In genomic region chr9:136545065-136545965, GRCh38 we compare ENCODE assay signal across 2 cellular contexts.
A peak's percentile ranks its signal among the peaks of the same experiment; 100 is the strongest.
TF ChIP-seq lines count a peak whose summit lies in the region.

No MANE protein-coding gene starts in this region.

TF ChIP-seq in GM12878, 131 proteins besides CTCF, POLR2A, EP300 and RAD21 (continues in another document):
- TF ChIP-seq ZBTB11 (CRISPR knock-in tag; IDR thresholded peaks at IDR 0.05) (no peak), TCF7 (IDR thresholded peaks at IDR 0.05; ENCODE audit: borderline replicate concordance) (no peak), RB1 (IDR thresholded peaks at IDR 0.05; ENCODE audit: borderline replicate concordance) (no peak; the same call in 1 of the 2 replicates), CHD2 (IDR thresholded peaks at IDR 0.05; ENCODE audit: borderline replicate concordance, low read depth, low read length) (no peak), ELK1 (IDR thresholded peaks at IDR 0.05; ENCODE audit: low read depth, low read length) (no peak), YY1 (IDR thresholded peaks at IDR 0.05; ENCODE audit: low read depth, low read length) (peak; percentile 28; the same call in 1 of the 2 replicates), MYB (IDR thresholded peaks at IDR 0.05; ENCODE audit: borderline replicate concordance, low read depth, low read length) (no peak), RUNX3 (IDR thresholded peaks at IDR 0.05; ENCODE audit: low read length) (peak; percentile 87), BACH1 (IDR thresholded peaks at IDR 0.05; ENCODE audit: borderline replicate concordance) (peak; percentile 94; the same call in 1 of the 2 replicates), STAT3 (IDR thresholded peaks at IDR 0.05; ENCODE audit: low read depth, low read length) (no peak), CHD1 (IDR thresholded peaks at IDR 0.05; ENCODE audit: low read depth, low read length) (no peak), CEBPB (IDR thresholded peaks at IDR 0.05; ENCODE audit: borderline replicate concordance in 1 of 2, low read depth in 2 of 2, low read length in 2 of 2) (no peak), PAX8 (IDR thresholded peaks at IDR 0.05) (no peak), ESRRA (IDR thresholded peaks at IDR 0.05; ENCODE audit: low read length) (no peak), CBFB (IDR thresholded peaks at IDR 0.05; ENCODE audit: low read depth) (0 out of 2 replicates have a peak, but pooled peaks have one; percentile 17), TBL1XR1 (IDR thresholded peaks at IDR 0.05; ENCODE audit: low read depth, low read length) (peak; percentile 21; the same call in 1 of the 2 replicates), MTA3 (IDR thresholded peaks at IDR 0.05; ENCODE audit: borderline replicate concordance, low read length) (no peak), SRF (IDR thresholded peaks at IDR 0.05; ENCODE audit: low read depth in 2 of 2, low read length in 2 of 2) (no peak), ZBED1 (IDR thresholded peaks at IDR 0.05; ENCODE audit: borderline replicate concordance) (no peak), ASH2L (IDR thresholded peaks at IDR 0.05; ENCODE audit: borderline replicate concordance, low read depth) (no peak)
- TF ChIP-seq, protein P1, sequence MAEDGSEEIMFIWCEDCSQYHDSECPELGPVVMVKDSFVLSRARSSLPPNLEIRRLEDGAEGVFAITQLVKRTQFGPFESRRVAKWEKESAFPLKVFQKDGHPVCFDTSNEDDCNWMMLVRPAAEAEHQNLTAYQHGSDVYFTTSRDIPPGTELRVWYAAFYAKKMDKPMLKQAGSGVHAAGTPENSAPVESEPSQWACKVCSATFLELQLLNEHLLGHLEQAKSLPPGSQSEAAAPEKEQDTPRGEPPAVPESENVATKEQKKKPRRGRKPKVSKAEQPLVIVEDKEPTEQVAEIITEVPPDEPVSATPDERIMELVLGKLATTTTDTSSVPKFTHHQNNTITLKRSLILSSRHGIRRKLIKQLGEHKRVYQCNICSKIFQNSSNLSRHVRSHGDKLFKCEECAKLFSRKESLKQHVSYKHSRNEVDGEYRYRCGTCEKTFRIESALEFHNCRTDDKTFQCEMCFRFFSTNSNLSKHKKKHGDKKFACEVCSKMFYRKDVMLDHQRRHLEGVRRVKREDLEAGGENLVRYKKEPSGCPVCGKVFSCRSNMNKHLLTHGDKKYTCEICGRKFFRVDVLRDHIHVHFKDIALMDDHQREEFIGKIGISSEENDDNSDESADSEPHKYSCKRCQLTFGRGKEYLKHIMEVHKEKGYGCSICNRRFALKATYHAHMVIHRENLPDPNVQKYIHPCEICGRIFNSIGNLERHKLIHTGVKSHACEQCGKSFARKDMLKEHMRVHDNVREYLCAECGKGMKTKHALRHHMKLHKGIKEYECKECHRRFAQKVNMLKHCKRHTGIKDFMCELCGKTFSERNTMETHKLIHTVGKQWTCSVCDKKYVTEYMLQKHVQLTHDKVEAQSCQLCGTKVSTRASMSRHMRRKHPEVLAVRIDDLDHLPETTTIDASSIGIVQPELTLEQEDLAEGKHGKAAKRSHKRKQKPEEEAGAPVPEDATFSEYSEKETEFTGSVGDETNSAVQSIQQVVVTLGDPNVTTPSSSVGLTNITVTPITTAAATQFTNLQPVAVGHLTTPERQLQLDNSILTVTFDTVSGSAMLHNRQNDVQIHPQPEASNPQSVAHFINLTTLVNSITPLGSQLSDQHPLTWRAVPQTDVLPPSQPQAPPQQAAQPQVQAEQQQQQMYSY (CRISPR knock-in tag; IDR thresholded peaks at IDR 0.05), result no peak
- TF ChIP-seq, protein P2, sequence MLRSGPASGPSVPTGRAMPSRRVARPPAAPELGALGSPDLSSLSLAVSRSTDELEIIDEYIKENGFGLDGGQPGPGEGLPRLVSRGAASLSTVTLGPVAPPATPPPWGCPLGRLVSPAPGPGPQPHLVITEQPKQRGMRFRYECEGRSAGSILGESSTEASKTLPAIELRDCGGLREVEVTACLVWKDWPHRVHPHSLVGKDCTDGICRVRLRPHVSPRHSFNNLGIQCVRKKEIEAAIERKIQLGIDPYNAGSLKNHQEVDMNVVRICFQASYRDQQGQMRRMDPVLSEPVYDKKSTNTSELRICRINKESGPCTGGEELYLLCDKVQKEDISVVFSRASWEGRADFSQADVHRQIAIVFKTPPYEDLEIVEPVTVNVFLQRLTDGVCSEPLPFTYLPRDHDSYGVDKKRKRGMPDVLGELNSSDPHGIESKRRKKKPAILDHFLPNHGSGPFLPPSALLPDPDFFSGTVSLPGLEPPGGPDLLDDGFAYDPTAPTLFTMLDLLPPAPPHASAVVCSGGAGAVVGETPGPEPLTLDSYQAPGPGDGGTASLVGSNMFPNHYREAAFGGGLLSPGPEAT (IDR thresholded peaks at IDR 0.05; ENCODE audit: low read depth), result no peak

TF ChIP-seq in liver, 16 proteins besides CTCF, POLR2A, EP300 and RAD21 (continued from another document):
- TF ChIP-seq, protein P3, sequence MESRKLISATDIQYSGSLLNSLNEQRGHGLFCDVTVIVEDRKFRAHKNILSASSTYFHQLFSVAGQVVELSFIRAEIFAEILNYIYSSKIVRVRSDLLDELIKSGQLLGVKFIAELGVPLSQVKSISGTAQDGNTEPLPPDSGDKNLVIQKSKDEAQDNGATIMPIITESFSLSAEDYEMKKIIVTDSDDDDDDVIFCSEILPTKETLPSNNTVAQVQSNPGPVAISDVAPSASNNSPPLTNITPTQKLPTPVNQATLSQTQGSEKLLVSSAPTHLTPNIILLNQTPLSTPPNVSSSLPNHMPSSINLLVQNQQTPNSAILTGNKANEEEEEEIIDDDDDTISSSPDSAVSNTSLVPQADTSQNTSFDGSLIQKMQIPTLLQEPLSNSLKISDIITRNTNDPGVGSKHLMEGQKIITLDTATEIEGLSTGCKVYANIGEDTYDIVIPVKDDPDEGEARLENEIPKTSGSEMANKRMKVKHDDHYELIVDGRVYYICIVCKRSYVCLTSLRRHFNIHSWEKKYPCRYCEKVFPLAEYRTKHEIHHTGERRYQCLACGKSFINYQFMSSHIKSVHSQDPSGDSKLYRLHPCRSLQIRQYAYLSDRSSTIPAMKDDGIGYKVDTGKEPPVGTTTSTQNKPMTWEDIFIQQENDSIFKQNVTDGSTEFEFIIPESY (IDR thresholded peaks at IDR 0.05), result no peak
- TF ChIP-seq EGR1 (IDR thresholded peaks at IDR 0.05; ENCODE audit: low read depth in 2 of 2), result no peak
- no peak for TF ChIP-seq REST (IDR thresholded peaks at IDR 0.05)
TF ChIP-seq in liver: peak in this region for 0.
